In genomic region chr1:93448983-93449805, GRCh38 we compare ENCODE assay signal across 1 cellular context.
TF ChIP-seq lines count a peak whose summit lies in the region.

No MANE protein-coding gene starts in this region.

TF ChIP-seq in HEK293, 187 proteins besides CTCF, POLR2A, EP300 and RAD21 (continued from another document):
- TF ChIP-seq HIC1 (tag by site-specific recombination; IDR thresholded peaks at IDR 0.05) (peak; percentile 37; the same call in 1 of the 2 replicates), IKZF3 (tag by site-specific recombination; IDR thresholded peaks at IDR 0.05) (peak; percentile 34; the same call in 1 of the 2 replicates)
TF ChIP-seq in HEK293: peak in this region for 16.
